Comparison of ENCODE assay signal across 28 cellular contexts in the genomic region with DNA sequence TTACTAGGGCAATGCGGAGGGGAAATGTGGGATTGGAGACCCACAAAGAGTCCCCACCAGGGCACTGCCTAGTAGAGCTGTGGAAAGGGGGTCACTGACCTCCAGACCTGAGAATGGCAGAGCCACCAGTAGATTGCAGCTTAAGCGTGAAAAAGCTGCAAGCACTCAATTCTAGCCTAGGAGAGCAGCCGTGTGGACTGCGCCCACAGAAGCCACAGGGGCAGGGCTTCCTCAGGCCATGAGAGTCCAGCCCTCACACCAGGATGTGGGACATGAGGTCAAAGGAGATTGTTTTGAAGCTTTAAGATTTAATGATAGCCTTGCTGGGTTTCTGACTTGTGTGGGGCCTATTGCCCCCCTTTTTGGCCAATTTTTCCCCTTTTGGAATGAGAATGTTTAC.
"Had no signal": no experiment of that assay in that cellular context is flagged by ENCODE, and none has a peak within 500 bp of the region (broad histone marks: within the 10 kb centered on the region; RNA-seq: fewer than 3 reads in every experiment).

No MANE protein-coding gene starts in this region.

- DNase-seq: activated CD4-positive, alpha-beta memory T cell treated with anti-CD3 and anti-CD28 coated beads for 36 hours; activated CD4-positive, alpha-beta T cell treated with anti-CD3 and anti-CD28 coated beads for 36 hours; activated CD4-positive, alpha-beta T cell treated with anti-CD3 and anti-CD28 coated beads, Interleukin-2, amount 10 ng/mL, durations not matched to agents 24 days and 14 days; activated CD4-positive, CD25-positive, alpha-beta regulatory T cell; activated CD4-positive, CD25-positive, alpha-beta regulatory T cell treated with anti-CD3 and anti-CD28 coated beads, Interleukin-2, amount 50 U/mL, for 72 hours; activated CD8-positive, alpha-beta memory T cell treated with anti-CD3 and anti-CD28 coated beads for 24 hours; activated CD8-positive, alpha-beta memory T cell treated with anti-CD3 and anti-CD28 coated beads, Interleukin-2, amount 50 U/mL, for 4 hours; activated effector memory CD4-positive, alpha-beta T cell treated with anti-CD3 and anti-CD28 coated beads, Interleukin-2, amount 50 U/mL, for 16 hours; activated naive CD4-positive, alpha-beta T cell treated with anti-CD3 and anti-CD28 coated beads for 36 hours; activated naive CD8-positive, alpha-beta T cell treated with anti-CD3 and anti-CD28 coated beads for 36 hours; activated naive CD8-positive, alpha-beta T cell treated with anti-CD3 and anti-CD28 coated beads, Interleukin-2, amount 50 U/mL, for 24 hours; activated T-cell treated with anti-CD3 and anti-CD28 coated beads, Interleukin-2, amount 50 U/mL, for 1 hour; activated T-cell treated with anti-CD3 and anti-CD28 coated beads, Interleukin-2, amount 50 U/mL, for 48 hours; adrenal gland; amygdala; aorta; body of pancreas; central memory CD4-positive, alpha-beta T cell; cerebellar nuclear complex; colonic mucosa; effector CD8-positive, alpha-beta T cell; esophagus squamous epithelium; foreskin melanocyte; T-helper 1 cell; T-helper 17 cell; T1000 had no signal

- H3K27ac ChIP-seq: adrenal gland, body of pancreas, colonic mucosa, epithelial cell of prostate, esophagus squamous epithelium, gastroesophageal sphincter had no signal

- H3K4me1 ChIP-seq: adrenal gland, body of pancreas, colonic mucosa, esophagus squamous epithelium, gastroesophageal sphincter had no signal

- H3K4me3 ChIP-seq: adrenal gland, body of pancreas, colonic mucosa, esophagus squamous epithelium, gastroesophageal sphincter had no signal

- H3K9me3 ChIP-seq: adrenal gland, body of pancreas, colonic mucosa, esophagus squamous epithelium, gastroesophageal sphincter had no signal

- ATAC-seq: activated CD4-positive, alpha-beta T cell treated with anti-CD3 and anti-CD28 coated beads for 36 hours; activated naive CD8-positive, alpha-beta T cell treated with anti-CD3 and anti-CD28 coated beads, Interleukin-2, amount 50 U/mL, for 24 hours; body of pancreas; gastroesophageal sphincter; T-helper 17 cell had no signal

- H3K36me3 ChIP-seq: adrenal gland, colonic mucosa, esophagus squamous epithelium, gastroesophageal sphincter had no signal

- H3K27me3 ChIP-seq: adrenal gland, body of pancreas, colonic mucosa, esophagus squamous epithelium, gastroesophageal sphincter had no signal
